ENCODE assay signal across 14 cellular contexts in the genomic region with DNA sequence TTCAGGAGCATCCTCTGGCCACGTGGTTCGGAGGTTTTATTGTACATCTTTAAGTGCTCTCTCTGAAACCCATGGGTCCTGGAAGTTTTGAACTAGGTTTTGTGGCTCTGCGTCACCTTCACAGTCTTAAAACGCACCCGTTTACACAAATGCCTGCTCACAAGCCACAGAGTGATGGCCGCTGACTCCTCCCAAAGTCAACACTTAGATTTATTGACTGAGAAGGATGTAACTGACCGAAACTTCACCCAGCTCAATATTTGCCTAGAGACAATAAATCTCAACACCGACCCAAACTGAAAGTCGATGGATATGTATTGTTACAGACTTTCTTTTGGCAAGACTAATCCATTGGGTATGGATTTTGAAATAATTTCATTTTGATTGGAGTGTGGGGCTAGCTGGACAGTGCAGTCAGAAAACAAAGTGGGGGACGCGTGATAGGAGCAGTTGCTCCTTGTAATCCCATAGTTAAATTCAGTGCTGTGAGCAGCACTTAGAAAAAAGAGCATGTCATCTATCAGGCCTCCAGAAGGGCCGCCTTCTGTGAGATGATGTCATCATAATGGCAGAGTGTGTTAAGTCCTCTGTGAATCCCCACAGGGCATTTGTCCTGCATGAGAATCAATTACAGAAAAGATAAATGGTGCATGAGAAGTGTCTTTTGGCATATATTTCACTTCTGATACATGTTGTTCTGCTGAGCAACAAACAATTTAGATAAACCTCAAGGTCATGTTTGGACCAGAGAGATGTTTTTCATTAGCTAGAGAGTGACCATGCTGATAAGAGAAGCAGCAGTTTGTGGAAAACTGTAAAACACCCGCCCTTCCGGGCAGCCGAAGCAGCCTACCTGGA.
DNase-seq lines count a peak whose midpoint lies in the region; ATAC-seq and TF ChIP-seq lines count a peak whose summit lies in the region.
"Had no signal": no experiment of that assay in that cellular context is flagged by ENCODE, and none has a peak within 500 bp of the region (broad histone marks: within the 10 kb centered on the region; RNA-seq: fewer than 3 reads in every experiment).

No MANE protein-coding gene starts in this region.

- DNase-seq in NCI-H1092 (lab: John Stamatoyannopoulos, UW) (peak; percentile 8), adrenal gland (peak; percentile 39 to 87 (median 67)), left colon (peak; percentile 53 to 83), Karpas-422 (no peak), NCI-H2107 (lab: John Stamatoyannopoulos, UW) (no peak), germinal center (ENCODE audit: low spot score) (no peak)
- DNase-seq in activated naive CD8-positive, alpha-beta T cell treated with anti-CD3 and anti-CD28 coated beads, Interleukin-2, amount 50 U/mL, for 24 hours, result no peak
- DNase-seq: activated CD4-positive, alpha-beta memory T cell treated with anti-CD3 and anti-CD28 coated beads, Interleukin-2, amount 10 ng/mL, durations not matched to agents 7 days and 5 days; amygdala; T-cell had no signal

- no peaks in the 10 kb centered on the region for H3K36me3 Mint-ChIP-seq in activated naive CD8-positive, alpha-beta T cell treated with anti-CD3 and anti-CD28 coated beads, Interleukin-2, amount 50 U/mL, for 24 hours (ENCODE audit: low read depth)
- H3K36me3 Mint-ChIP-seq: stimulated activated effector memory CD8-positive, alpha-beta T cell treated with anti-CD3 and anti-CD28 coated beads, Interleukin-12 subunit alpha, Interleukin-12 subunit beta, amount 100 ng/mL, for 72 hours; T-cell had no signal

- H3K4me3 Mint-ChIP-seq in activated naive CD8-positive, alpha-beta T cell treated with anti-CD3 and anti-CD28 coated beads, Interleukin-2, amount 50 U/mL, for 24 hours, result no peak overlapping the region
- H3K4me3 Mint-ChIP-seq: activated CD4-positive, alpha-beta memory T cell treated with anti-CD3 and anti-CD28 coated beads, Interleukin-2, amount 10 ng/mL, durations not matched to agents 7 days and 5 days; B cell; stimulated activated effector memory CD8-positive, alpha-beta T cell treated with anti-CD3 and anti-CD28 coated beads, Interleukin-12 subunit alpha, Interleukin-12 subunit beta, amount 100 ng/mL, for 72 hours; T-cell had no signal

- H3K27me3 ChIP-seq in ACC112 (ENCODE audit: insufficient read depth, low read length) (peaks cover 34% of the 10 kb centered on the region), adrenal gland (peaks cover 17% of the 10 kb centered on the region), Karpas-422 (ENCODE audit: low read length) (no peaks in the 10 kb centered on the region)

- peak overlapping the region; percentile 32 for H2AFZ ChIP-seq in ACC112 (ENCODE audit: low read length, unreplicated experiment)
- no peak overlapping the region for H2AFZ ChIP-seq in Karpas-422 (ENCODE audit: low read length)

- no peak overlapping the region for H3K9ac ChIP-seq in Karpas-422 (ENCODE audit: low read length)

- H3K4me2 ChIP-seq in Karpas-422 (ENCODE audit: low read depth, low read length, poor library complexity, severe bottlenecking), result no peak overlapping the region

- H3K4me1 Mint-ChIP-seq in activated naive CD8-positive, alpha-beta T cell treated with anti-CD3 and anti-CD28 coated beads, Interleukin-2, amount 50 U/mL, for 24 hours, result no peaks in the 10 kb centered on the region
- H3K4me1 Mint-ChIP-seq: activated CD4-positive, alpha-beta memory T cell treated with anti-CD3 and anti-CD28 coated beads, Interleukin-2, amount 10 ng/mL, durations not matched to agents 7 days and 5 days; B cell; stimulated activated effector memory CD8-positive, alpha-beta T cell treated with anti-CD3 and anti-CD28 coated beads, Interleukin-12 subunit alpha, Interleukin-12 subunit beta, amount 100 ng/mL, for 72 hours; T-cell had no signal

- H4K20me1 ChIP-seq in Karpas-422 (ENCODE audit: insufficient read depth, low read depth, low read length), result no peaks in the 10 kb centered on the region

- no peaks in the 10 kb centered on the region for H3K9me3 ChIP-seq in adrenal gland (replicated peaks in 1 of 3)
- H3K9me3 ChIP-seq in Karpas-422 (ENCODE audit: low read length), result peaks cover 4% of the 10 kb centered on the region

- H3K27ac ChIP-seq in ACC112 (ENCODE audit: low read depth, low read length), result no peak overlapping the region
- H3K27ac ChIP-seq in adrenal gland, result peak overlapping the region in 3 of 5 donors; percentile 31 to 69 (median 60)
- no peak overlapping the region for H3K27ac ChIP-seq in Karpas-422 (ENCODE audit: low read length)

- no peak for TF ChIP-seq POLR2A in adrenal gland (IDR thresholded peaks at IDR 0.05)

- H3K9me3 Mint-ChIP-seq in activated naive CD8-positive, alpha-beta T cell treated with anti-CD3 and anti-CD28 coated beads, Interleukin-2, amount 50 U/mL, for 24 hours, result peaks cover 9% of the 10 kb centered on the region

- H3K4me1 ChIP-seq in ACC112 (ENCODE audit: control insufficient read depth, insufficient read depth, low read length, unreplicated experiment), result peaks cover 3% of the 10 kb centered on the region
- peaks cover 0 to 7% of the 10 kb centered on the region in 2 donors for H3K4me1 ChIP-seq in adrenal gland (replicated peaks in 1 of 2)
- no peaks in the 10 kb centered on the region for H3K4me1 ChIP-seq in Karpas-422 (ENCODE audit: low read length)

- no peak overlapping the region for H3K27ac Mint-ChIP-seq in activated naive CD8-positive, alpha-beta T cell treated with anti-CD3 and anti-CD28 coated beads, Interleukin-2, amount 50 U/mL, for 24 hours
- H3K27ac Mint-ChIP-seq: activated CD4-positive, alpha-beta memory T cell treated with anti-CD3 and anti-CD28 coated beads, Interleukin-2, amount 10 ng/mL, durations not matched to agents 7 days and 5 days; B cell; stimulated activated effector memory CD8-positive, alpha-beta T cell treated with anti-CD3 and anti-CD28 coated beads, Interleukin-12 subunit alpha, Interleukin-12 subunit beta, amount 100 ng/mL, for 72 hours; T-cell had no signal

- ATAC-seq in left colon, result peak; percentile 77
- no peak for ATAC-seq in activated naive CD8-positive, alpha-beta T cell treated with anti-CD3 and anti-CD28 coated beads, Interleukin-2, amount 50 U/mL, for 24 hours
- ATAC-seq: esophagus mucosa; stimulated activated effector memory CD8-positive, alpha-beta T cell treated with anti-CD3 and anti-CD28 coated beads, Interleukin-12 subunit alpha, Interleukin-12 subunit beta, amount 100 ng/mL, for 72 hours; T-cell had no signal

- no peak for TF ChIP-seq CTCF in adrenal gland (IDR thresholded peaks at IDR 0.05)

- H3K79me2 ChIP-seq in ACC112 (ENCODE audit: control insufficient read depth, insufficient read depth, low read length, unreplicated experiment) (no peaks in the 10 kb centered on the region), Karpas-422 (ENCODE audit: low read length) (no peaks in the 10 kb centered on the region)

- peaks cover 7% of the 10 kb centered on the region for H3K27me3 Mint-ChIP-seq in activated naive CD8-positive, alpha-beta T cell treated with anti-CD3 and anti-CD28 coated beads, Interleukin-2, amount 50 U/mL, for 24 hours

- H3K4me3 ChIP-seq in ACC112 (ENCODE audit: low read depth, low read length), result peak overlapping the region; percentile 12; the same call in 1 of the 2 replicates
- H3K4me3 ChIP-seq in adrenal gland, result no peak overlapping the region
- H3K4me3 ChIP-seq in Karpas-422 (ENCODE audit: low read length), result no peak overlapping the region

- H3K36me3 ChIP-seq in ACC112 (ENCODE audit: insufficient read depth, low read length) (no peaks in the 10 kb centered on the region), adrenal gland (replicated peaks in 1 of 2) (no peaks in the 10 kb centered on the region), Karpas-422 (ENCODE audit: insufficient read depth, low read length) (no peaks in the 10 kb centered on the region)

- intact Hi-C loops in adrenal gland (cut with DNase I), result no loop called here
- intact Hi-C loops in left colon (cut with DNase I, micrococcal nuclease), result no loop called here

- no peaks in the 10 kb centered on the region for H3K9me2 ChIP-seq in Karpas-422 (replicated peaks; ENCODE audit: insufficient read depth, low read length)

- 61 to 63% (median 62%) methylated on average over 15 of the region's 15 CpGs for WGBS in adrenal gland, 4 donors

Comparison
In these comparisons a context has a peak if more than half of its experiments do, and no peak if none do; other contexts are left out.
1. H3K27ac ChIP-seq: peak in adrenal gland (3 of 5); none in ACC112 (single experiment) and Karpas-422 (single experiment).
2. DNase-seq: peak in NCI-H1092 (single experiment), adrenal gland (7 of 7) and left colon (2 of 2); none in Karpas-422 (single experiment), activated naive CD8-positive, alpha-beta T cell treated with anti-CD3 and anti-CD28 coated beads, Interleukin-2, amount 50 U/mL, for 24 hours (single experiment), NCI-H2107 (single experiment) and germinal center (single experiment).